In genomic region chr22:48974443-48975251, GRCh38 we compare ENCODE assay signal across 21 cellular contexts.
"Had no signal": no experiment of that assay in that cellular context is flagged by ENCODE, and none has a peak within 500 bp of the region (broad histone marks: within the 10 kb centered on the region; RNA-seq: fewer than 3 reads in every experiment).

No MANE protein-coding gene starts in this region.

- H3K27ac ChIP-seq: cardiac muscle cell, lower lobe of right lung, prostate gland, skin epidermis, stomach, testis, upper lobe of left lung had no signal

- H3K27ac Mint-ChIP-seq: activated CD4-positive, alpha-beta memory T cell treated with anti-CD3 and anti-CD28 coated beads for 36 hours; activated naive CD8-positive, alpha-beta T cell treated with anti-CD3 and anti-CD28 coated beads for 36 hours; activated T-helper 17 cell treated with anti-CD3 and anti-CD28 coated beads, Interleukin-2, amount 50 U/mL, for 72 hours; mesothelial cell of epicardium; nephron progenitor cell had no signal

- H3K9me3 Mint-ChIP-seq: activated naive CD8-positive, alpha-beta T cell treated with anti-CD3 and anti-CD28 coated beads for 36 hours; activated T-helper 17 cell treated with anti-CD3 and anti-CD28 coated beads, Interleukin-2, amount 50 U/mL, for 72 hours; mesothelial cell of epicardium had no signal

- H3K36me3 ChIP-seq: cardiac muscle cell, lower lobe of right lung, prostate gland, stomach, upper lobe of left lung had no signal

- H3K27me3 ChIP-seq: cardiac muscle cell, testis, upper lobe of left lung had no signal

- H3K4me3 ChIP-seq: cardiac muscle cell, lower lobe of right lung, prostate gland, skin epidermis, stomach, testis, upper lobe of left lung had no signal

- H3K4me1 Mint-ChIP-seq: activated naive CD8-positive, alpha-beta T cell treated with anti-CD3 and anti-CD28 coated beads for 36 hours; activated T-helper 17 cell treated with anti-CD3 and anti-CD28 coated beads, Interleukin-2, amount 50 U/mL, for 72 hours; mesothelial cell of epicardium; nephron progenitor cell had no signal

- DNase-seq: activated CD4-positive, alpha-beta memory T cell treated with anti-CD3 and anti-CD28 coated beads for 36 hours; activated naive CD4-positive, alpha-beta T cell; activated naive CD8-positive, alpha-beta T cell treated with anti-CD3 and anti-CD28 coated beads for 36 hours; activated T-cell treated with anti-CD3 and anti-CD28 coated beads, Interleukin-2, amount 50 U/mL, for 1 hour; amniotic stem cell; foreskin fibroblast; left cardiac atrium; lower lobe of right lung; nephron progenitor cell; right cardiac atrium; stimulated activated CD4-positive, alpha-beta T cell treated with anti-CD3 and anti-CD28 coated beads, Interleukin-15, amount 100 ng/mL, for 24 hours; stimulated activated CD4-positive, alpha-beta T cell treated with anti-CD3 and anti-CD28 coated beads, Interleukin-2, amount 100 ng/mL, for 48 hours; stomach; testis had no signal

- H3K36me3 Mint-ChIP-seq: activated CD4-positive, alpha-beta memory T cell treated with anti-CD3 and anti-CD28 coated beads for 36 hours; activated naive CD8-positive, alpha-beta T cell treated with anti-CD3 and anti-CD28 coated beads for 36 hours; mesothelial cell of epicardium had no signal

- H3K4me3 Mint-ChIP-seq: activated CD4-positive, alpha-beta memory T cell treated with anti-CD3 and anti-CD28 coated beads for 36 hours; activated naive CD8-positive, alpha-beta T cell treated with anti-CD3 and anti-CD28 coated beads for 36 hours; activated T-helper 17 cell treated with anti-CD3 and anti-CD28 coated beads, Interleukin-2, amount 50 U/mL, for 72 hours; mesothelial cell of epicardium; nephron progenitor cell had no signal

- FAIRE-seq: TTC549 had no signal

- H3K9me3 ChIP-seq: lower lobe of right lung, prostate gland, testis had no signal

- ATAC-seq: activated T-helper 17 cell treated with anti-CD3 and anti-CD28 coated beads, Interleukin-2, amount 50 U/mL, for 72 hours; left cardiac atrium had no signal

- H3K4me1 ChIP-seq: lower lobe of right lung, prostate gland, stomach, testis, upper lobe of left lung had no signal
